ENCODE assay signal across 18 cellular contexts in the genomic region with DNA sequence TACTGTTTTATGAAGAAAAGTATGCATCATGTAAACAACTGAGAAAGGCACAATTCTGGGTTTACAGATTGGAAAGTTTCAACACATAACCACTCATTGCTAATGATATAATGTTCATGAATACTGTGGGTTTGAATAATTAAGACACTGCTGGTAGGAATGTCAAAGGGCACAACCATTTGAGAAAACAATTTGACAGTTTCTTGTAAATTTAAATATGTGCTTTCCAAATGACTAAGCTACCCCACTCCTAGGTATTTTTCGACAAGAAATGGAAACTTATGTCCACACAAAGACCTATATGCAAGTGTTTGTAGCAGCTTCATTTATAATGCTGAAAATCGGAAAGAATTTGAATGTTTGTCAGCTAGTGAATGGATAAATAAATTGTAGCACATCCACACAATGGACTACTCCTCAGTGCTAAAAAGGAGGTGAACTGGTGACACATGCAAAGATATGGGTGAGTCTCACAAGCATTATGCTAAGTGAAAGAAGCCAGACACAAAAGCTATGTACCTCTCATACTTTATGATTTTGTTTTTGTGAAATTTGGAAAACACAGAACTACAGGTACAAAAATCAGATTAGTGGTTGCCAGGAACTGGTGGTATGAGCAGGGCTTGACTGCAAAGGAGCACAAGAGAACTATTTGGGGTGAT. TPM values are rescaled to one million over a fixed set of nuclear protein-coding genes. Genes with fewer than 3 reads are reported as not detected.
DNase-seq lines count a peak whose midpoint lies in the region; ATAC-seq and TF ChIP-seq lines count a peak whose summit lies in the region.
"Had no signal": no experiment of that assay in that cellular context is flagged by ENCODE, and none has a peak within 500 bp of the region (broad histone marks: within the 10 kb centered on the region; RNA-seq: fewer than 3 reads in every experiment).

No MANE protein-coding gene starts in this region.

- H3K4me3 Mint-ChIP-seq in activated CD4-positive, alpha-beta T cell treated with anti-CD3 and anti-CD28 coated beads, Interleukin-2, amount 10 ng/mL, durations not matched to agents 24 days and 14 days: peak overlapping the region; percentile 28
- peak overlapping the region; percentile 54 for H3K4me3 Mint-ChIP-seq in activated T-helper 17 cell treated with anti-CD3 and anti-CD28 coated beads, Interleukin-2, amount 50 U/mL, for 72 hours
- H3K4me3 Mint-ChIP-seq in osteocyte (ENCODE audit: unreplicated experiment): no peak overlapping the region
- H3K4me3 Mint-ChIP-seq: HFFc6 had no signal

- no peaks in the 10 kb centered on the region for H3K36me3 ChIP-seq in WERI-Rb-1
- H3K36me3 ChIP-seq: MG63 had no signal

- H3K4me1 Mint-ChIP-seq in activated CD4-positive, alpha-beta T cell treated with anti-CD3 and anti-CD28 coated beads, Interleukin-2, amount 10 ng/mL, durations not matched to agents 24 days and 14 days: peaks cover 25% of the 10 kb centered on the region
- H3K4me1 Mint-ChIP-seq in activated T-helper 17 cell treated with anti-CD3 and anti-CD28 coated beads, Interleukin-2, amount 50 U/mL, for 72 hours: peaks cover 8% of the 10 kb centered on the region
- H3K4me1 Mint-ChIP-seq in osteocyte (ENCODE audit: unreplicated experiment): peaks cover 22% of the 10 kb centered on the region

- H3K9me3 ChIP-seq in WERI-Rb-1 (ENCODE audit: severe bottlenecking): no peaks in the 10 kb centered on the region

- H3K27ac ChIP-seq in WERI-Rb-1: no peak overlapping the region
- H3K27ac ChIP-seq: PC-9 had no signal

- peaks cover 32% of the 10 kb centered on the region for H3K9me3 Mint-ChIP-seq in activated CD4-positive, alpha-beta T cell treated with anti-CD3 and anti-CD28 coated beads, Interleukin-2, amount 10 ng/mL, durations not matched to agents 24 days and 14 days
- peaks cover 12% of the 10 kb centered on the region for H3K9me3 Mint-ChIP-seq in activated T-helper 17 cell treated with anti-CD3 and anti-CD28 coated beads, Interleukin-2, amount 50 U/mL, for 72 hours
- peaks cover 8% of the 10 kb centered on the region for H3K9me3 Mint-ChIP-seq in osteocyte (ENCODE audit: unreplicated experiment)

- peak overlapping the region; percentile 90 for H3K27ac Mint-ChIP-seq in activated CD4-positive, alpha-beta T cell treated with anti-CD3 and anti-CD28 coated beads, Interleukin-2, amount 10 ng/mL, durations not matched to agents 24 days and 14 days
- peak overlapping the region; percentile 89 for H3K27ac Mint-ChIP-seq in activated T-helper 17 cell treated with anti-CD3 and anti-CD28 coated beads, Interleukin-2, amount 50 U/mL, for 72 hours
- H3K27ac Mint-ChIP-seq in osteocyte (ENCODE audit: unreplicated experiment): no peak overlapping the region
- H3K27ac Mint-ChIP-seq: CD4-positive, alpha-beta memory T cell; HFFc6 had no signal

- H3K27me3 ChIP-seq in WERI-Rb-1 (ENCODE audit: insufficient read depth, low read depth, severe bottlenecking): no peaks in the 10 kb centered on the region
- H3K27me3 ChIP-seq: MG63 had no signal

- no peaks in the 10 kb centered on the region for H3K27me3 Mint-ChIP-seq in activated CD4-positive, alpha-beta T cell treated with anti-CD3 and anti-CD28 coated beads, Interleukin-2, amount 10 ng/mL, durations not matched to agents 24 days and 14 days
- H3K27me3 Mint-ChIP-seq in activated T-helper 17 cell treated with anti-CD3 and anti-CD28 coated beads, Interleukin-2, amount 50 U/mL, for 72 hours: peaks cover 41% of the 10 kb centered on the region
- no peaks in the 10 kb centered on the region for H3K27me3 Mint-ChIP-seq in osteocyte (ENCODE audit: unreplicated experiment)

- peak; percentile 47 for ATAC-seq in GM19463 (IDR thresholded peaks at IDR 0.05; ENCODE audit: unreplicated experiment)
- ATAC-seq in activated T-helper 17 cell treated with anti-CD3 and anti-CD28 coated beads, Interleukin-2, amount 50 U/mL, for 72 hours (replicated peaks): peak; percentile 39

- intact Hi-C loops in activated CD4-positive, alpha-beta T cell treated with anti-CD3 and anti-CD28 coated beads, Interleukin-2, amount 10 ng/mL, durations not matched to agents 24 days and 14 days (cut with micrococcal nuclease): loop anchor here (1.0 to 5.0 kb wide), 3 partner anchors 15 to 98 kb away; no protein-coding TSS in a partner anchor

- H3K4me3 ChIP-seq in GM12865 (ENCODE audit: low read depth, low read length) (no peak overlapping the region), WERI-Rb-1 (ENCODE audit: low read depth, low read length) (no peak overlapping the region)
- H3K4me3 ChIP-seq: MG63, PC-9 had no signal

- TF ChIP-seq CTCF in GM12865 (IDR thresholded peaks at IDR 0.05; ENCODE audit: insufficient read depth, low read depth, low read length, missing control alignments): no peak
- TF ChIP-seq CTCF in osteocyte (IDR thresholded peaks at IDR 0.05): no peak
- no peak for TF ChIP-seq CTCF in WERI-Rb-1 (IDR thresholded peaks at IDR 0.05; ENCODE audit: low read depth, low read length)

- no peaks in the 10 kb centered on the region for H3K36me3 Mint-ChIP-seq in activated CD4-positive, alpha-beta T cell treated with anti-CD3 and anti-CD28 coated beads, Interleukin-2, amount 10 ng/mL, durations not matched to agents 24 days and 14 days (ENCODE audit: low read depth)
- H3K36me3 Mint-ChIP-seq in activated T-helper 17 cell treated with anti-CD3 and anti-CD28 coated beads, Interleukin-2, amount 50 U/mL, for 72 hours (ENCODE audit: low read depth): no peaks in the 10 kb centered on the region
- no peaks in the 10 kb centered on the region for H3K36me3 Mint-ChIP-seq in osteocyte (ENCODE audit: unreplicated experiment)

- DNase-seq in activated CD4-positive, alpha-beta T cell treated with anti-CD3 and anti-CD28 coated beads, Interleukin-2, amount 10 ng/mL, durations not matched to agents 24 days and 14 days: no peak
- DNase-seq in activated CD4-positive, alpha-beta T cell treated with anti-CD3 and anti-CD28 coated beads for 48 hours: no peak
- peak; percentile 26 for DNase-seq in GM12865 (ENCODE audit: low read depth)
- no peak for DNase-seq in osteocyte (ENCODE audit: extremely low spot score, unreplicated experiment)
- no peak for DNase-seq in AG08396 (ENCODE audit: low spot score)
- no peak for DNase-seq in WERI-Rb-1
- DNase-seq: 8988T; CD4-positive, alpha-beta memory T cell; HFFc6; NCI-H1092; NCI-H2081 treated with DMSO at 0.1 percent for 48 hours; NCI-H510A; NCI-H774; PC-9 had no signal

RNA-seq across cellular contexts. Expression of a gene that starts 44.8 kb away (rescaled TPM):
- 46.3 and 46.7 TPM in 2 replicates for total RNA-seq in activated CD4-positive, alpha-beta T cell treated with anti-CD3 and anti-CD28 coated beads, Interleukin-2, amount 10 ng/mL, durations not matched to agents 24 days and 14 days
- total RNA-seq in activated T-helper 17 cell treated with anti-CD3 and anti-CD28 coated beads, Interleukin-2, amount 50 U/mL, for 72 hours: 10 to 100 TPM in 1 of 2 donors, 1 to 10 TPM in 1; 3.0 to 12.7 TPM
- total RNA-seq in osteocyte: 3.4 and 3.8 TPM in 2 replicates
- total RNA-seq: HT-29, PC-9 had no signal
